14 cellular contexts compared by ENCODE assay signal in the genomic region with DNA sequence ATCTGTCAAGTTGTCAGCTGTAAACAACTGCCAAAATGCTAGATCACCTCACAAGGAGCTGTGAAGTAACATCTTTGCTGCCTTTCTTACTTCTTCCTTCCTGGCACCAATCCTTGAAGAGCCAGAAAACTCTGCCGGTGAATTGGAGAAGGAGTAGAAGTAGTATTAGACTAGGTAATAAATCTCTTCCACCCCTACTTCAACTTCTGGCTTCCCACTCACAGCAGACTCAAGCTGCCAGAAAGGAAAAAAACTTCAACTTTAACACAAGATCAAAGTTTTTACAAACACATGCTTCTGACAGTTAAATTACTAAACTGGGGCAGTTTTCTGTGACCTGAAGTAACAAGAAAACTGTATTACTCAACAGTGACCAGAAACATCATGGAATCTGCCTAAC.
DNase-seq lines count a peak whose midpoint lies in the region; ATAC-seq, FAIRE-seq and TF ChIP-seq lines count a peak whose summit lies in the region.
"Had no signal": no experiment of that assay in that cellular context is flagged by ENCODE, and none has a peak within 500 bp of the region (broad histone marks: within the 10 kb centered on the region; RNA-seq: fewer than 3 reads in every experiment).

No MANE protein-coding gene starts in this region.

- TF ChIP-seq RAD21 in HepG2 (CRISPR knock-in tag; IDR thresholded peaks at IDR 0.05) (no peak), GM12878 (IDR thresholded peaks at IDR 0.05; ENCODE audit: insufficient read depth, low read depth, low read length) (no peak)

- H3K9ac ChIP-seq in HepG2 (ENCODE audit: insufficient read depth, low read depth, low read length), result no peak overlapping the region
- H3K9ac ChIP-seq in GM12878 (ENCODE audit: control insufficient read depth, insufficient read depth, low read length), result no peak overlapping the region; the same call in 1 of the 2 replicates
- H3K9ac ChIP-seq: SK-N-SH had no signal

- no peak for FAIRE-seq in HepG2 (lab: Jason Lieb, UNC)
- peak; percentile 31 for FAIRE-seq in GM12878 (lab: Jason Lieb, UNC)
- FAIRE-seq: A204.1 had no signal

- no peak for DNase-seq in HepG2 (ENCODE audit: low spot score)
- no peak for DNase-seq in right lobe of liver
- no peak for DNase-seq in GM12878 (ENCODE audit: low read depth, low spot score)
- peak; percentile 20 for DNase-seq in medulla oblongata (ENCODE audit: extremely low spot score)
- DNase-seq in SHP77 treated with DMSO at 0.1 percent for 48 hours (lab: John Stamatoyannopoulos, UW), result no peak
- DNase-seq in NCI-H69 (lab: John Stamatoyannopoulos, UW), result no peak
- DNase-seq in stimulated activated naive CD4-positive, alpha-beta T cell (lab: John Stamatoyannopoulos, UW), result no peak
- DNase-seq: activated B cell treated with CpG ODN at 0.5 μM for 24 hours, Caco-2, NCI-H1694, SK-N-SH had no signal

- H3K27ac ChIP-seq in HepG2 (ENCODE audit: extremely low read length, insufficient read depth, low read length), result no peak overlapping the region
- H3K27ac ChIP-seq in right lobe of liver, result no peak overlapping the region
- H3K27ac ChIP-seq in GM12878 (ENCODE audit: control insufficient read depth, insufficient read depth), result peak overlapping the region; percentile 32; the same call in 1 of the 2 replicates
- H3K27ac ChIP-seq: tibial nerve had no signal

- peak overlapping the region; percentile 50 for H2AFZ ChIP-seq in HepG2 (ENCODE audit: low read length)
- peak overlapping the region; percentile 48 for H2AFZ ChIP-seq in GM12878 (ENCODE audit: control insufficient read depth, low read depth, low read length)

- no TSS peak for BruUV-seq in HepG2 (replicated peaks; lab: Mats Ljungman, UMichigan)
- BruUV-seq in GM12878 (replicated peaks; lab: Mats Ljungman, UMichigan), result no TSS peak

- 95% methylated on average over 1 of the region's 1 CpG for WGBS in HepG2 (ENCODE audit: low lambda C conversion rate)
- WGBS in right lobe of liver (ENCODE audit: insufficient coverage, low coverage, low lambda C conversion rate, missing lambda C conversion rate), result 50% methylated on average over 1 of the region's 1 CpG
- whole genome bisulfite sequencing in GM12878 (ENCODE audit: insufficient coverage, insufficient replicate concordance, low lambda C conversion rate, missing lambda C conversion rate), result 5% methylated on average over 1 of the region's 1 CpG

- H3K4me2 ChIP-seq in HepG2 (ENCODE audit: low read depth, low read length) (no peak overlapping the region), GM12878 (ENCODE audit: control insufficient read depth, insufficient read depth) (peak overlapping the region; percentile 52; the same call in 1 of the 2 replicates)
- H3K4me2 ChIP-seq: SK-N-SH had no signal

- ATAC-seq in HepG2, result no peak
- no peak for ATAC-seq in right lobe of liver
- ATAC-seq in GM12878, result no peak
- no peak for ATAC-seq in GM18502 (IDR thresholded peaks at IDR 0.05; ENCODE audit: poor library complexity, unreplicated experiment)

- no peaks in the 10 kb centered on the region for H3K9me3 ChIP-seq in HepG2 (ENCODE audit: low read length)
- H3K9me3 ChIP-seq in right lobe of liver, result no peaks in the 10 kb centered on the region
- no peaks in the 10 kb centered on the region; the same call in 2 of the 3 replicates for H3K9me3 ChIP-seq in GM12878 (replicated peaks; ENCODE audit: control insufficient read depth, insufficient read depth, low read length)
- H3K9me3 ChIP-seq: Caco-2, SK-N-SH, tibial nerve had no signal

- SMC1A ChIA-PET in GM12878 (lab: Charles Lee; ENCODE audit: uncharacterized antibody, unreplicated experiment), result interaction anchor here (1.0 to 6.2 kb wide), 12 partner anchors 12 to 274 kb away, joined by 3 to 36 read pairs (median 4); partner anchors contain the start of gene SLC7A11

- no peak overlapping the region for H3K4me3 ChIP-seq in HepG2 (replicated peaks in 1 of 3; ENCODE audit: insufficient read depth in 1 of 3, low read depth in 2 of 3, low read length in 3 of 3)
- no peak overlapping the region for H3K4me3 ChIP-seq in right lobe of liver
- no peak overlapping the region for H3K4me3 ChIP-seq in GM12878
- H3K4me3 ChIP-seq: tibial nerve had no signal

- H3K79me2 ChIP-seq in HepG2 (ENCODE audit: insufficient read depth, low read length), result no peaks in the 10 kb centered on the region
- no peaks in the 10 kb centered on the region for H3K79me2 ChIP-seq in GM12878 (ENCODE audit: control insufficient read depth, insufficient read depth, low read length)

- RAD21 ChIA-PET in GM12878 (lab: Charles Lee; ENCODE audit: unreplicated experiment), result interaction anchor here (0.7 to 3.4 kb wide), 8 partner anchors 13 to 216 kb away, joined by 3 to 16 read pairs (median 4); partner anchors contain the start of gene SLC7A11

- no peaks in the 10 kb centered on the region for H3K36me3 ChIP-seq in HepG2 (replicated peaks in 1 of 2; ENCODE audit: control insufficient read depth in 1 of 2, insufficient read depth in 2 of 2, low read length in 2 of 2)
- H3K36me3 ChIP-seq in right lobe of liver, result no peaks in the 10 kb centered on the region
- no peaks in the 10 kb centered on the region for H3K36me3 ChIP-seq in GM12878 (ENCODE audit: control insufficient read depth in 2 of 2, insufficient read depth in 2 of 2, low read length in 1 of 2)
- H3K36me3 ChIP-seq: tibial nerve had no signal

- H3K27me3 ChIP-seq in HepG2 (ENCODE audit: control insufficient read depth in 1 of 2, insufficient read depth in 2 of 2, low read length in 2 of 2) (no peaks in the 10 kb centered on the region; a peak in 1 of 5 replicates), right lobe of liver (no peaks in the 10 kb centered on the region), GM12878 (replicated peaks in 1 of 2; ENCODE audit: control insufficient read depth in 2 of 2, insufficient read depth in 2 of 2, low read length in 1 of 2) (no peaks in the 10 kb centered on the region)
- H3K27me3 ChIP-seq: tibial nerve had no signal

- no peak for TF ChIP-seq EP300 in HepG2 (IDR thresholded peaks at IDR 0.05; ENCODE audit: low read depth in 2 of 2, low read length in 2 of 2)
- no peak for TF ChIP-seq EP300 in HepG2 (CRISPR knock-in tag; IDR thresholded peaks at IDR 0.05; ENCODE audit: borderline replicate concordance)
- TF ChIP-seq EP300 in GM12878 (IDR thresholded peaks at IDR 0.05; ENCODE audit: borderline replicate concordance in 1 of 2, control insufficient read depth in 1 of 2, low read depth in 2 of 2, low read length in 2 of 2), result no peak

- H3K4me1 ChIP-seq in HepG2 (ENCODE audit: insufficient read depth, low read length) (no peaks in the 10 kb centered on the region), right lobe of liver (no peaks in the 10 kb centered on the region), GM12878 (ENCODE audit: control insufficient read depth, insufficient read depth, low read length) (peaks cover 28% of the 10 kb centered on the region)
- H3K4me1 ChIP-seq: Caco-2 had no signal

- POLR2A ChIA-PET in HepG2 (lab: Yijun Ruan, JAX), result no interaction called here
- POLR2A ChIA-PET in GM12878 (lab: Charles Lee), result interaction anchor here (0.6 to 3.6 kb wide), 5 partner anchors 10 to 215 kb away, joined by 3 to 9 read pairs (median 3); partner anchors contain the start of gene SLC7A11

- in situ Hi-C loops in HepG2 (cut with HindIII; ENCODE audit: extremely low pct_ligation_motif_present, low pct_unique_long_range_greater_than_20kb) (no loop called here), GM12878 (cut with MboI) (no loop called here)

- CTCF ChIA-PET in HepG2 (lab: Yijun Ruan, JAX; ENCODE audit: low intra/inter-chr PET ratio, low total read pairs), result no interaction called here
- CTCF ChIA-PET in GM12878 (lab: Yijun Ruan, JAX), result interaction anchor here (0.6 to 5.9 kb wide), 9 partner anchors 12 to 266 kb away, joined by 3 to 16 read pairs (median 3); no protein-coding TSS in a partner anchor

- TF ChIP-seq POLR2A in HepG2 (IDR thresholded peaks at IDR 0.05; ENCODE audit: insufficient read depth in 1 of 2, low read depth in 2 of 2, low read length in 2 of 2) (no peak), right lobe of liver (IDR thresholded peaks at IDR 0.05) (no peak), GM12878 (IDR thresholded peaks at IDR 0.05; ENCODE audit: low read depth, low read length) (no peak)

- TF ChIP-seq CTCF in HepG2 (CRISPR knock-in tag; IDR thresholded peaks at IDR 0.05) (no peak), right lobe of liver (IDR thresholded peaks at IDR 0.05) (no peak), GM12878 (IDR thresholded peaks at IDR 0.05 in 2 of 3, conservative IDR thresholded peaks at IDR 0.05 in 1 of 3; ENCODE audit: control insufficient read depth in 2 of 3, extremely low read depth in 1 of 3, insufficient read depth in 1 of 3, low read depth in 3 of 3, low read length in 3 of 3) (no peak)

- intact Hi-C loops in HepG2 (cut with micrococcal nuclease; ENCODE audit: unreplicated experiment) (no loop called here), right lobe of liver (cut with DNase I) (no loop called here), GM12878 (cut with micrococcal nuclease; ENCODE audit: unreplicated experiment) (loop anchor here (2.0 to 5.0 kb wide), 4 partner anchors 164 to 765 kb away; partner anchors contain the start of gene SLC7A11)

- H4K20me1 ChIP-seq in HepG2 (ENCODE audit: insufficient read depth, low read length) (no peaks in the 10 kb centered on the region), GM12878 (ENCODE audit: control insufficient read depth, insufficient read depth) (no peaks in the 10 kb centered on the region)

TF ChIP-seq in HepG2, 621 proteins besides CTCF, POLR2A, EP300 and RAD21 (continues in another document):
- TF ChIP-seq SP140L (CRISPR knock-in tag; IDR thresholded peaks at IDR 0.05; ENCODE audit: borderline replicate concordance), result no peak
- TF ChIP-seq GTF3A (CRISPR knock-in tag; conservative IDR thresholded peaks at IDR 0.05), result no peak

TF ChIP-seq in GM12878, 131 proteins besides CTCF, POLR2A, EP300 and RAD21:
- no peak for TF ChIP-seq TCF12 (IDR thresholded peaks at IDR 0.05; ENCODE audit: low read depth, low read length)
